In the genomic region with DNA sequence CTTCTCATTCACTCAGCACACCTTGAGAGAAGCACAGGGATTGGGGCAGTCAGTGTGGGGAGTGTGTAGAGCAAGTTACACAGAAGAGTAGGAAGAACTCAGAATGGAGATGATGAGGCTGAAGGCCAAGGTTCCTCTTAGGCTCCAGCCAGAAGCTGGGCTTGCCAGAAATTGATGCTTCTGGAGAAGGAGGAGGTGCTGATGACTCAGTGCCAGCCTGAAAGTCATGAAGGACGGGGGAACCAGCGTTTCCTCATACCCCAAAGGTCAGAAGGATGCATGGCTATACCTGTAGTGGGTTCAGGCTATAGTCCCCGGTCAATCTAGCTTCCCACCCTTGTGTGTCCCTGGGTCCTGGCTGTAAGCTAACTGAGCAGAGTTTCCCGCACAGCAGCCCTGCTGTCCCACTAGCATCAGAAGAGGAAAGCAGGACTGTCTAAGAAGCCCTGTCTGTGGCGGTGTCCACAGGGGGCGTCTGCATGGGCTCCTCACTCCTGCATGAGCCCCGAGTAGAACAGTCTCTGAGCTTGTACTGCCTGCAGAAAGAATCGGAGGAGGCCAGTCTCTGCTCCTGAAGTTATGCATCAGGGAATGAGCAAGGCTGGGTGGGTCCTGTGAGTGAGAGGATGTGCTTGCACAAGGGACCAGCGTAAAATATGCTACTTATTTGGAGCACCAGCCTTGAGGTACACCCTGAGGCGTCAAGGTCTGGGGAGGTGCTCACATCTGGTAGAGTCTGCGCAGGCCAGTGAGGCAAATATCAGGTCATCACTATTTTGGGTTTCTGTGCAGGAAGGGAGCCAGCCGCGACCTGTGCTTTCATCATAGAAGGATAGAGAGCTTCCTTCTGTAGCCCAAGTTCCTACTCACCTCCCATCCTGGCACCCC, we compare ENCODE assay signal across 19 cellular contexts.
DNase-seq lines count a peak whose midpoint lies in the region; ATAC-seq and TF ChIP-seq lines count a peak whose summit lies in the region.
"Had no signal": no experiment of that assay in that cellular context is flagged by ENCODE, and none has a peak within 500 bp of the region (broad histone marks: within the 10 kb centered on the region; RNA-seq: fewer than 3 reads in every experiment).

No MANE protein-coding gene starts in this region.

- H3K4me3 ChIP-seq in neural progenitor cell = no peak overlapping the region
- H3K4me3 ChIP-seq: left ventricle myocardium inferior had no signal

- no peak overlapping the region for H3K4me3 Mint-ChIP-seq in central memory CD8-positive, alpha-beta T cell
- no peak overlapping the region for H3K4me3 Mint-ChIP-seq in neural progenitor cell
- no peak overlapping the region for H3K4me3 Mint-ChIP-seq in activated CD4-positive, alpha-beta T cell treated with anti-CD3 and anti-CD28 coated beads, Interleukin-2, amount 10 ng/mL, durations not matched to agents 7 days and 5 days
- H3K4me3 Mint-ChIP-seq: CD4-positive, CD25-positive, alpha-beta regulatory T cell; naive thymus-derived CD8-positive, alpha-beta T cell had no signal

- H3K27me3 Mint-ChIP-seq in central memory CD8-positive, alpha-beta T cell = peaks cover 48% of the 10 kb centered on the region
- H3K27me3 Mint-ChIP-seq in neural progenitor cell (ENCODE audit: insufficient read depth, low read depth) = peaks cover 10% of the 10 kb centered on the region
- H3K27me3 Mint-ChIP-seq in activated CD4-positive, alpha-beta T cell treated with anti-CD3 and anti-CD28 coated beads, Interleukin-2, amount 10 ng/mL, durations not matched to agents 7 days and 5 days = peaks cover 32% of the 10 kb centered on the region

- no peaks in the 10 kb centered on the region for H3K36me3 Mint-ChIP-seq in central memory CD8-positive, alpha-beta T cell (ENCODE audit: insufficient read depth)
- H3K36me3 Mint-ChIP-seq in neural progenitor cell = no peaks in the 10 kb centered on the region
- H3K36me3 Mint-ChIP-seq in activated CD4-positive, alpha-beta T cell treated with anti-CD3 and anti-CD28 coated beads, Interleukin-2, amount 10 ng/mL, durations not matched to agents 7 days and 5 days (ENCODE audit: low read depth) = no peaks in the 10 kb centered on the region
- H3K36me3 Mint-ChIP-seq: CD4-positive, CD25-positive, alpha-beta regulatory T cell had no signal

- H3K27ac Mint-ChIP-seq in central memory CD8-positive, alpha-beta T cell (ENCODE audit: low read depth) = peak overlapping the region; percentile 8
- peak overlapping the region; percentile 61 for H3K27ac Mint-ChIP-seq in neural progenitor cell
- H3K27ac Mint-ChIP-seq in activated CD4-positive, alpha-beta T cell treated with anti-CD3 and anti-CD28 coated beads, Interleukin-2, amount 10 ng/mL, durations not matched to agents 7 days and 5 days = no peak overlapping the region
- H3K27ac Mint-ChIP-seq: CD4-positive, CD25-positive, alpha-beta regulatory T cell; naive thymus-derived CD8-positive, alpha-beta T cell had no signal

- no peak for ATAC-seq in central memory CD8-positive, alpha-beta T cell (replicated peaks; ENCODE audit: extremely low read depth, poor library complexity, severe bottlenecking)
- no peak for ATAC-seq in HG02885 (IDR thresholded peaks at IDR 0.05; ENCODE audit: poor library complexity, unreplicated experiment)
- ATAC-seq: HCT116; naive thymus-derived CD8-positive, alpha-beta T cell; right cardiac atrium; SK-N-SH treated with all-trans-retinoic acid at 6 μM for 48 hours; stimulated activated naive CD8-positive, alpha-beta T cell treated with anti-CD3 and anti-CD28 coated beads, Interleukin-15, Interleukin-2, amounts not matched to agents 100 U/mL and 50 U/mL, for 24 hours had no signal

- H2AFZ ChIP-seq in neural progenitor cell (replicated peaks) = no peak overlapping the region

- peaks cover 6% of the 10 kb centered on the region for H3K4me1 Mint-ChIP-seq in central memory CD8-positive, alpha-beta T cell
- H3K4me1 Mint-ChIP-seq in neural progenitor cell = no peaks in the 10 kb centered on the region
- no peaks in the 10 kb centered on the region for H3K4me1 Mint-ChIP-seq in activated CD4-positive, alpha-beta T cell treated with anti-CD3 and anti-CD28 coated beads, Interleukin-2, amount 10 ng/mL, durations not matched to agents 7 days and 5 days
- H3K4me1 Mint-ChIP-seq: CD4-positive, CD25-positive, alpha-beta regulatory T cell had no signal

- POLR2A ChIA-PET in activated CD4-positive, alpha-beta T cell treated with anti-CD3 and anti-CD28 coated beads, Interleukin-2, amount 10 ng/mL, durations not matched to agents 7 days and 5 days (lab: Charles Lee) = no interaction called here

- no peaks in the 10 kb centered on the region for H3K9me3 Mint-ChIP-seq in central memory CD8-positive, alpha-beta T cell
- H3K9me3 Mint-ChIP-seq in neural progenitor cell = peaks cover 8% of the 10 kb centered on the region
- H3K9me3 Mint-ChIP-seq in activated CD4-positive, alpha-beta T cell treated with anti-CD3 and anti-CD28 coated beads, Interleukin-2, amount 10 ng/mL, durations not matched to agents 7 days and 5 days = no peaks in the 10 kb centered on the region

- TF ChIP-seq CTCF in neural progenitor cell (IDR thresholded peaks at IDR 0.05) = no peak

- CTCF ChIA-PET in activated CD4-positive, alpha-beta T cell treated with anti-CD3 and anti-CD28 coated beads, Interleukin-2, amount 10 ng/mL, durations not matched to agents 7 days and 5 days (lab: Charles Lee) = interaction anchor here (0.6 to 2.4 kb wide), 2 partner anchors 8 to 136 kb away, joined by 3 to 5 read pairs; no protein-coding TSS in a partner anchor

- no peaks in the 10 kb centered on the region for H3K36me3 ChIP-seq in neural progenitor cell
- H3K36me3 ChIP-seq: brain microvascular endothelial cell, left ventricle myocardium inferior had no signal

- no peaks in the 10 kb centered on the region for H3K9me3 ChIP-seq in neural progenitor cell (ENCODE audit: low read depth)

- H3K4me2 ChIP-seq in neural progenitor cell = no peak overlapping the region

- DNase-seq in EH (ENCODE audit: low read depth) = peak; percentile 58
- DNase-seq in HT1080 (ENCODE audit: low read depth) = peak; percentile 27
- DNase-seq in central memory CD8-positive, alpha-beta T cell (ENCODE audit: low spot score in 2 of 2) = no peak
- no peak for DNase-seq in neural progenitor cell (ENCODE audit: low spot score)
- no peak for DNase-seq in globus pallidus (ENCODE audit: low spot score)
- DNase-seq in activated CD4-positive, alpha-beta T cell treated with anti-CD3 and anti-CD28 coated beads, Interleukin-2, amount 10 ng/mL, durations not matched to agents 7 days and 5 days = no peak
- no peak for DNase-seq in NCI-H1694 (lab: John Stamatoyannopoulos, UW)
- DNase-seq: activated CD4-positive, CD25-positive, alpha-beta regulatory T cell; brain microvascular endothelial cell; CD4-positive, CD25-positive, alpha-beta regulatory T cell; left ventricle myocardium inferior; NCI-H2171 treated with DMSO at 0.1 percent for 48 hours; NK-92 treated with Interleukin-12 subunit alpha and Interleukin-12 subunit beta, amount 100 ng/mL, for 24 hours; right cardiac atrium; stimulated activated naive CD8-positive, alpha-beta T cell treated with anti-CD3 and anti-CD28 coated beads, Interleukin-15, Interleukin-2, amounts not matched to agents 100 U/mL and 50 U/mL, for 24 hours had no signal

- no peak overlapping the region for H3K9ac ChIP-seq in neural progenitor cell

- no peaks in the 10 kb centered on the region for H3K79me2 ChIP-seq in neural progenitor cell (ENCODE audit: low read depth)

- no peaks in the 10 kb centered on the region for H3K4me1 ChIP-seq in neural progenitor cell

- no peaks in the 10 kb centered on the region for H3K27me3 ChIP-seq in neural progenitor cell
- H3K27me3 ChIP-seq: brain microvascular endothelial cell had no signal

- H3K27ac ChIP-seq in neural progenitor cell = no peak overlapping the region
- H3K27ac ChIP-seq: brain microvascular endothelial cell, left ventricle myocardium inferior had no signal

- H4K20me1 ChIP-seq in neural progenitor cell (ENCODE audit: low read depth) = no peaks in the 10 kb centered on the region

- H3F3A ChIP-seq in neural progenitor cell (ENCODE audit: low read depth) = no peaks in the 10 kb centered on the region

Comparison
In these comparisons a context has a peak if more than half of its experiments do, and no peak if none do; other contexts are left out.
1. DNase-seq: peak in EH (single experiment) and HT1080 (single experiment); none in central memory CD8-positive, alpha-beta T cell (0 of 2), neural progenitor cell (single experiment), globus pallidus (single experiment), activated CD4-positive, alpha-beta T cell treated with anti-CD3 and anti-CD28 coated beads, Interleukin-2, amount 10 ng/mL, durations not matched to agents 7 days and 5 days (single experiment) and NCI-H1694 (single experiment).